ENCODE assay signal across 21 cellular contexts in genomic region chr5:43268188-43268820, GRCh38. TPM values are rescaled to one million over a fixed set of nuclear protein-coding genes. Genes with fewer than 3 reads are reported as not detected.
DNase-seq lines count a peak whose midpoint lies in the region; ATAC-seq, FAIRE-seq and TF ChIP-seq lines count a peak whose summit lies in the region.
"Had no signal": no experiment of that assay in that cellular context is flagged by ENCODE, and none has a peak within 500 bp of the region (broad histone marks: within the 10 kb centered on the region; RNA-seq: fewer than 3 reads in every experiment).

No MANE protein-coding gene starts in this region.

- H3K9me3 ChIP-seq in K562 (replicated peaks; ENCODE audit: control insufficient read depth, insufficient read depth, low read depth, low read length) = no peaks in the 10 kb centered on the region; the same call in 1 of the 2 replicates
- no peaks in the 10 kb centered on the region for H3K9me3 ChIP-seq in vagina
- H3K9me3 ChIP-seq: right lobe of liver had no signal

- intact Hi-C loops in K562 (cut with micrococcal nuclease) (no loop called here), vagina (cut with DNase I) (no loop called here)

- H3K36me3 ChIP-seq in K562 (ENCODE audit: control insufficient read depth, insufficient read depth, low read length) (no peaks in the 10 kb centered on the region), vagina (no peaks in the 10 kb centered on the region)
- H3K36me3 ChIP-seq: BLaER1 treated with 17β-estradiol and CSF1 and Interleukin-3, amounts not matched to agents 10 nM and 100 nM; right lobe of liver had no signal

- no TSS peak for BruUV-seq in K562 (replicated peaks; lab: Mats Ljungman, UMichigan)

- no peaks in the 10 kb centered on the region for H3K9me1 ChIP-seq in K562 (ENCODE audit: control insufficient read depth, insufficient read depth, low read length)

- H3K4me3 ChIP-seq in K562 (no peak overlapping the region), vagina (no peak overlapping the region)
- H3K4me3 ChIP-seq: BLaER1 treated with 17β-estradiol and CSF1 and Interleukin-3, amounts not matched to agents 10 nM and 100 nM; right lobe of liver had no signal

- in situ Hi-C loops in K562 (cut with MboI) = no loop called here

- CTCF ChIA-PET in K562 (lab: Yijun Ruan, JAX; ENCODE audit: low intra/inter-chr PET ratio) = no interaction called here

- WGBS in K562 (ENCODE audit: insufficient coverage, low coverage, missing lambda C conversion rate) = 6% methylated on average over 1 of the region's 1 CpG

- H3K27me3 ChIP-seq in K562 (ENCODE audit: control insufficient read depth in 2 of 2, insufficient read depth in 2 of 2, low read length in 2 of 2) (no peaks in the 10 kb centered on the region), vagina (no peaks in the 10 kb centered on the region)
- H3K27me3 ChIP-seq: BLaER1 treated with 17β-estradiol and CSF1 and Interleukin-3, amounts not matched to agents 10 nM and 100 nM; right lobe of liver had no signal

- POLR2A ChIA-PET in K562 (lab: Yijun Ruan, JAX) = interaction anchor here (0.7 to 1.4 kb wide), 2 partner anchors 45 to 79 kb away, joined by 3 to 4 read pairs; partner anchors contain the start of gene HMGCS1

- TF ChIP-seq CTCF in K562 (IDR thresholded peaks at IDR 0.05 in 2 of 3, conservative IDR thresholded peaks at IDR 0.05 in 1 of 3; ENCODE audit: insufficient read depth in 2 of 3, low read depth in 1 of 3, low read length in 3 of 3) (no peak), vagina (IDR thresholded peaks at IDR 0.05) (no peak)

- H3K4me2 ChIP-seq in K562 (ENCODE audit: insufficient read depth, low read length) = no peak overlapping the region
- H3K4me2 ChIP-seq: BLaER1 treated with 17β-estradiol and CSF1 and Interleukin-3, amounts not matched to agents 10 nM and 100 nM had no signal

- no peak for TF ChIP-seq RAD21 in K562 (CRISPR knock-in tag; conservative IDR thresholded peaks at IDR 0.05 in 1 of 2, IDR thresholded peaks at IDR 0.05 in 1 of 2)

- peak; percentile 44; the same call in 1 of the 2 replicates for TF ChIP-seq EP300 in K562 (IDR thresholded peaks at IDR 0.05; ENCODE audit: low read length)

- no peak overlapping the region for H2AFZ ChIP-seq in K562 (ENCODE audit: low read depth, low read length)

- H3K27ac ChIP-seq in K562 (ENCODE audit: extremely low read depth, low read depth, low read length) (no peak overlapping the region), vagina (no peak overlapping the region)
- H3K27ac ChIP-seq: BLaER1 treated with 17β-estradiol and CSF1 and Interleukin-3, amounts not matched to agents 10 nM and 100 nM; right lobe of liver had no signal

- ATAC-seq in GM18868 (IDR thresholded peaks at IDR 0.05; ENCODE audit: unreplicated experiment) = peak; percentile 85
- ATAC-seq in GM21619 (IDR thresholded peaks at IDR 0.05; ENCODE audit: unreplicated experiment) = peak; percentile 76
- peak; percentile 69 for ATAC-seq in HG03060 (IDR thresholded peaks at IDR 0.05; ENCODE audit: low read depth, unreplicated experiment)
- ATAC-seq in K562 = peak; percentile 76
- ATAC-seq: esophagus mucosa, Panc1, right lobe of liver had no signal

- no peaks in the 10 kb centered on the region for H4K20me1 ChIP-seq in K562 (replicated peaks; ENCODE audit: control insufficient read depth, insufficient read depth, low read length)
- H4K20me1 ChIP-seq: BLaER1 treated with 17β-estradiol and CSF1 and Interleukin-3, amounts not matched to agents 10 nM and 100 nM had no signal

- DNase-seq in K562 (ENCODE audit: extremely low read depth in 1 of 4, low spot score in 3 of 4) (peak in 1 of 4 experiments; percentile 68), putamen (ENCODE audit: low spot score) (no peak), vagina (ENCODE audit: extremely low spot score in 2 of 2) (no peak), SHP77 (lab: John Stamatoyannopoulos, UW) (no peak)
- no peak for DNase-seq in stimulated activated CD4-positive, alpha-beta T cell treated with anti-CD3 and anti-CD28 coated beads, Interleukin-2, amount 100 ng/mL, for 48 hours
- DNase-seq: activated CD4-positive, CD25-positive, alpha-beta regulatory T cell treated with anti-CD3 and anti-CD28 coated beads, Interleukin-2, amount 50 U/mL, for 72 hours; activated T-cell treated with anti-CD3 and anti-CD28 coated beads, Interleukin-2, amount 50 U/mL, for 24 hours; amniotic stem cell; HFFc6; hypothalamus; IMR-90; NCI-H1105; NCI-H446 treated with DMSO at 0.1 percent for 48 hours; right lobe of liver; T-helper 1 cell had no signal

- no peak overlapping the region for H3K9ac ChIP-seq in K562 (ENCODE audit: insufficient read depth in 1 of 2, low read depth in 2 of 2, low read length in 2 of 2)
- H3K9ac ChIP-seq: BLaER1 treated with 17β-estradiol and CSF1 and Interleukin-3, amounts not matched to agents 10 nM and 100 nM had no signal

- TF ChIP-seq POLR2A in K562 (conservative IDR thresholded peaks at IDR 0.05) (no peak), vagina (IDR thresholded peaks at IDR 0.05) (no peak)

- H3K4me1 ChIP-seq in K562 (replicated peaks in 1 of 2; ENCODE audit: control insufficient read depth in 2 of 2, insufficient read depth in 2 of 2, low read length in 2 of 2) (peaks cover 5 to 11% of the 10 kb centered on the region in 2 experiments; a peak in 2 of 5 replicates), vagina (peaks cover 2% of the 10 kb centered on the region)
- H3K4me1 ChIP-seq: right lobe of liver had no signal

- FAIRE-seq in K562 (lab: Jason Lieb, UNC) = peak; percentile 72

- no peaks in the 10 kb centered on the region for H3K79me2 ChIP-seq in K562 (ENCODE audit: control insufficient read depth, insufficient read depth, low read length)

TF ChIP-seq in K562, 482 proteins besides CTCF, POLR2A, EP300 and RAD21 (continues in another document):
- TF ChIP-seq TOE1 (IDR thresholded peaks at IDR 0.05; ENCODE audit: borderline replicate concordance) (no peak), TOE1 (CRISPR knock-in tag; IDR thresholded peaks at IDR 0.05; ENCODE audit: borderline replicate concordance, low read depth) (no peak), ZBTB26 (CRISPR knock-in tag; IDR thresholded peaks at IDR 0.05) (no peak), TEAD4 (IDR thresholded peaks at IDR 0.05; ENCODE audit: low read length) (peak; percentile 57), TEAD4 (CRISPR knock-in tag; IDR thresholded peaks at IDR 0.05; ENCODE audit: borderline replicate concordance) (no peak), DPF2 (IDR thresholded peaks at IDR 0.05) (peak; percentile 79), SIN3B (IDR thresholded peaks at IDR 0.05; ENCODE audit: low read depth) (no peak), TAL1 (IDR thresholded peaks at IDR 0.05) (peak; percentile 76), C11orf30 (IDR thresholded peaks at IDR 0.05; ENCODE audit: low read depth) (peak; percentile 71), CBFA2T2 (conservative IDR thresholded peaks at IDR 0.05) (peak; percentile 65), MTA2 (IDR thresholded peaks at IDR 0.05; ENCODE audit: low read depth) (peak; percentile 57; the same call in 1 of the 2 replicates), SMAD4 (CRISPR knock-in tag; conservative IDR thresholded peaks at IDR 0.05) (no peak), ARID1B (IDR thresholded peaks at IDR 0.05) (peak; percentile 85), SPI1 (IDR thresholded peaks at IDR 0.05; ENCODE audit: borderline replicate concordance, low read depth, low read length) (peak; percentile 17; the same call in 1 of the 2 replicates), FOXP1 (CRISPR knock-in tag; IDR thresholded peaks at IDR 0.05) (no peak), RCOR1 (IDR thresholded peaks at IDR 0.05; ENCODE audit: borderline replicate concordance in 1 of 2, low read depth in 2 of 2, low read length in 2 of 2) (peak in 1 of 2 experiments; percentile 85; a peak in 2 of 4 replicates), NRF1 (conservative IDR thresholded peaks at IDR 0.05 in 1 of 2, IDR thresholded peaks at IDR 0.05 in 1 of 2) (no peak)
- TF ChIP-seq, protein P1, sequence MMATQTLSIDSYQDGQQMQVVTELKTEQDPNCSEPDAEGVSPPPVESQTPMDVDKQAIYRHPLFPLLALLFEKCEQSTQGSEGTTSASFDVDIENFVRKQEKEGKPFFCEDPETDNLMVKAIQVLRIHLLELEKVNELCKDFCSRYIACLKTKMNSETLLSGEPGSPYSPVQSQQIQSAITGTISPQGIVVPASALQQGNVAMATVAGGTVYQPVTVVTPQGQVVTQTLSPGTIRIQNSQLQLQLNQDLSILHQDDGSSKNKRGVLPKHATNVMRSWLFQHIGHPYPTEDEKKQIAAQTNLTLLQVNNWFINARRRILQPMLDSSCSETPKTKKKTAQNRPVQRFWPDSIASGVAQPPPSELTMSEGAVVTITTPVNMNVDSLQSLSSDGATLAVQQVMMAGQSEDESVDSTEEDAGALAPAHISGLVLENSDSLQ (IDR thresholded peaks at IDR 0.05) = peak; percentile 92

RNA-seq across cellular contexts. Expression of gene HMGCS1, which starts 44.9 kb away (rescaled TPM):
- 640 and 1,528 TPM in 2 replicates for total RNA-seq in K562 (2011; cell fraction: chromatin; rRNA removed; ENCODE audit: low replicate concordance)
- total RNA-seq in K562 (2011; cell fraction: nucleolus; rRNA removed) = 261 and 443 TPM in 2 replicates
- total RNA-seq in K562 (2011; cell fraction: nucleoplasm; rRNA removed) = 645 and 660 TPM in 2 replicates
- total RNA-seq in K562 (2014; rRNA removed) (43.7 and 46.9 TPM in 2 replicates), K562 (2014; rRNA removed; fragmentation: Illumina TruSeq; extraction: Trizol) (131 and 160 TPM in 2 replicates), K562 (2015; rRNA removed; fragmentation: Illumina TruSeq; extraction: Trizol) (66.1 and 77.9 TPM in 2 replicates), K562 (2021) (116 and 137 TPM in 2 replicates), vagina (68.0 TPM)
- polyA plus RNA-seq in K562 (2011; rRNA removed) (337 and 342 TPM in 2 replicates), K562 (2014; fragmentation: Illumina TruSeq; extraction: Trizol) (139 and 165 TPM in 2 replicates), K562 (2014; fragmentation: Nextera tagmentation; extraction: Ambion mirVana) (10 to 100 TPM; 84.6 to 93.1 TPM), K562 (2014; rRNA removed) (111 and 122 TPM in 2 replicates)
- polyA plus RNA-seq in K562 (2011; cell fraction: cytosol; rRNA removed) = 38.9 and 149 TPM in 2 replicates
- polyA plus RNA-seq in K562 (2011; cell fraction: nucleus; rRNA removed) = 209 and 452 TPM in 2 replicates
- 49.5 and 143 TPM in 2 replicates for polyA plus RNA-seq in K562 (2012)
- polyA minus RNA-seq in K562 (2011; rRNA and poly(A)+ RNA removed) = 389 and 534 TPM in 2 replicates
- polyA minus RNA-seq in K562 (2011; cell fraction: cytosol; rRNA and poly(A)+ RNA removed) = 123 and 131 TPM in 2 replicates
- 142 and 344 TPM in 2 replicates for polyA minus RNA-seq in K562 (2011; cell fraction: nucleus; rRNA and poly(A)+ RNA removed)
